8 cellular contexts compared by ENCODE assay signal in genomic region chr2:91598519-91598918, GRCh38.
A peak's percentile ranks its signal among the peaks of the same experiment; 100 is the strongest.
DNase-seq lines count a peak whose midpoint lies in the region; ATAC-seq and TF ChIP-seq lines count a peak whose summit lies in the region.
"Not testable (repeated sequence)": the region's sequence is repeated elsewhere in the genome, so short reads cannot be mapped to it uniquely, and the experiment has no call there.

No MANE protein-coding gene starts in this region.

- POLR2A ChIA-PET in AG04449 (lab: Yijun Ruan, JAX); PC-3 (lab: Charles Lee; ENCODE audit: unreplicated experiment): not testable (repeated sequence)

- intact Hi-C loops in PC-3 (cut with micrococcal nuclease) = not testable (repeated sequence)

- TF ChIP-seq CTCF in AG04449 (IDR thresholded peaks at IDR 0.05; ENCODE audit: insufficient read depth, low read length, missing control alignments); PC-3 (conservative IDR thresholded peaks at IDR 0.05; ENCODE audit: low read depth, low read length); epithelial cell of esophagus (IDR thresholded peaks at IDR 0.05; ENCODE audit: insufficient read depth, low read depth, low read length, missing control alignments): not testable (repeated sequence)

- H3K36me3 ChIP-seq in PC-3 (ENCODE audit: low read depth, low read length) = not testable (repeated sequence)

- H3K79me2 ChIP-seq in PC-3 (ENCODE audit: low read length) = not testable (repeated sequence)

- H3K4me3 ChIP-seq in AG04449 (ENCODE audit: low read depth, low read length); PC-3 (ENCODE audit: low read length); epithelial cell of esophagus (ENCODE audit: low read length); skeletal muscle cell (ENCODE audit: low read depth, low read length): not testable (repeated sequence)

- not testable (repeated sequence) for H3K27ac ChIP-seq in PC-3 (ENCODE audit: low read length)

- not testable (repeated sequence) for H3K9ac ChIP-seq in PC-3 (ENCODE audit: low read length)

- H2AFZ ChIP-seq in PC-3 (ENCODE audit: low read length) = not testable (repeated sequence)

- H3K27me3 ChIP-seq in PC-3 (ENCODE audit: low read length) = not testable (repeated sequence)

- DNase-seq in AG04449 (ENCODE audit: low read depth, low spot score) = peak; percentile 14
- peak; percentile 68 for DNase-seq in ELR (ENCODE audit: low read depth)
- DNase-seq in HS-27A (ENCODE audit: low read depth) = peak; percentile 22
- DNase-seq in PC-3 = peak; percentile 39
- DNase-seq in amniotic epithelial cell (ENCODE audit: low read depth) = peak; percentile 4
- DNase-seq in epithelial cell of esophagus (ENCODE audit: low read depth) = peak; percentile 86
- DNase-seq in glomerular visceral epithelial cell (ENCODE audit: extremely low spot score) = peak; percentile 31
- peak; percentile 20 for DNase-seq in skeletal muscle cell (ENCODE audit: low read depth)

- CTCF ChIA-PET in AG04449 (lab: Yijun Ruan, JAX); PC-3 (lab: Charles Lee): not testable (repeated sequence)

- H4K20me1 ChIP-seq in PC-3 (ENCODE audit: low read length) = not testable (repeated sequence)

- not testable (repeated sequence) for ATAC-seq in PC-3

- not testable (repeated sequence) for H3K9me2 ChIP-seq in PC-3 (replicated peaks; ENCODE audit: low read length)

- not testable (repeated sequence) for BruUV-seq in PC-3 (replicated peaks; lab: Mats Ljungman, UMichigan)

- not testable (repeated sequence) for H3K4me1 ChIP-seq in PC-3 (ENCODE audit: insufficient read depth, low read length)

- not testable (repeated sequence) for H3K4me2 ChIP-seq in PC-3 (ENCODE audit: low read length)

- not testable (repeated sequence) for H3K9me3 ChIP-seq in PC-3 (ENCODE audit: low read length)

- H3F3A ChIP-seq in PC-3 (ENCODE audit: low read length, unreplicated experiment) = not testable (repeated sequence)

Comparison
In these comparisons a context has a peak if more than half of its experiments do, and no peak if none do; other contexts are left out.
1. DNase-seq: peak in every context shown above with its lines; median percentile 86 in epithelial cell of esophagus; 68 in ELR; 39 in PC-3; 31 in glomerular visceral epithelial cell; 22 in HS-27A; 20 in skeletal muscle cell; 14 in AG04449; 4 in amniotic epithelial cell.